ENCODE assay signal across 1 cellular context in the genomic region with DNA sequence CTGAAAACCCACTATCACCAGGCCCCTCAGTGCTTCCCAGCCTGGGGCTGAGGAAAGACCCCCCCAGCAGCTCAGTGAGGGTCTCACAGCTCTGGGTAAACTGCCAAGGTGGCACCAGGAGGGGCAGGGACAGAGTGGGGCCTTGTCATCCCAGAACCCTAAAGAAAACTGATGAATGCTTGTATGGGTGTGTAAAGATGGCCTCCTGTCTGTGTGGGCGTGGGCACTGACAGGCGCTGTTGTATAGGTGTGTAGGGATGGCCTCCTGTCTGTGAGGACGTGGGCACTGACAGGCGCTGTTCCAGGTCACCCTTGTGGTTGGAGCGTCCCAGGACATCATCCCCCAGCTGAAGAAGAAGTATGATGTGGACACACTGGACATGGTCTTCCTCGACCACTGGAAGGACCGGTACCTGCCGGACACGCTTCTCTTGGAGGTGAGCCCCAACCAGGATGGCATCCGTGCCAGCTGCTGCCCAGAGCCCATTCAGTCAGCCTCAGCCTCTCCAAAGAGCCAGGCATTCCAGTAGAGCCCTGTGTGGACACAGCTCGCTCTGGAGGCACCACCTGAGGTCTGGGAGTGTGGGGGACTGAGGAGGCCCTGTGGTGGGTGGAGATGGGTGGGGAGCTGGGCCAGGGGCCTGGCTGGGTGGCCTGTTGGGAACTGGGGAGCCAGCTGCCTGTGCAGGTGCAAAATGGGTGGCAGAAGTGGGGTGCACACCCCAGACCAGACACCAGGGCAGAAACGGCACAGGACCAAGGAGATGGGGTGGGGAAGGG.
TF ChIP-seq lines count a peak whose summit lies in the region.

No MANE protein-coding gene starts in this region.

TF ChIP-seq in SK-N-SH treated with all-trans-retinoic acid at 6 μM for 48 hours, 23 proteins besides CTCF, POLR2A, EP300 and RAD21 (continued from another document):
- TF ChIP-seq ISL1 (CRISPR knock-in tag; IDR thresholded peaks at IDR 0.05) (no peak), ZFP30 (CRISPR knock-in tag; IDR thresholded peaks at IDR 0.05) (no peak), OSR1 (CRISPR knock-in tag; IDR thresholded peaks at IDR 0.05) (no peak), ZC3H10 (CRISPR knock-in tag; IDR thresholded peaks at IDR 0.05) (no peak), ZNF565 (CRISPR knock-in tag; conservative IDR thresholded peaks at IDR 0.05; ENCODE audit: low read depth) (no peak), ZFP3 (CRISPR knock-in tag; IDR thresholded peaks at IDR 0.05) (no peak), PPARA (CRISPR knock-in tag; IDR thresholded peaks at IDR 0.05; ENCODE audit: borderline replicate concordance) (no peak), TCF4 (CRISPR knock-in tag; IDR thresholded peaks at IDR 0.05; ENCODE audit: borderline replicate concordance) (no peak), TOX (CRISPR knock-in tag; IDR thresholded peaks at IDR 0.05; ENCODE audit: borderline replicate concordance) (no peak), SNAI2 (CRISPR knock-in tag; IDR thresholded peaks at IDR 0.05) (no peak)
- TF ChIP-seq, protein P1, sequence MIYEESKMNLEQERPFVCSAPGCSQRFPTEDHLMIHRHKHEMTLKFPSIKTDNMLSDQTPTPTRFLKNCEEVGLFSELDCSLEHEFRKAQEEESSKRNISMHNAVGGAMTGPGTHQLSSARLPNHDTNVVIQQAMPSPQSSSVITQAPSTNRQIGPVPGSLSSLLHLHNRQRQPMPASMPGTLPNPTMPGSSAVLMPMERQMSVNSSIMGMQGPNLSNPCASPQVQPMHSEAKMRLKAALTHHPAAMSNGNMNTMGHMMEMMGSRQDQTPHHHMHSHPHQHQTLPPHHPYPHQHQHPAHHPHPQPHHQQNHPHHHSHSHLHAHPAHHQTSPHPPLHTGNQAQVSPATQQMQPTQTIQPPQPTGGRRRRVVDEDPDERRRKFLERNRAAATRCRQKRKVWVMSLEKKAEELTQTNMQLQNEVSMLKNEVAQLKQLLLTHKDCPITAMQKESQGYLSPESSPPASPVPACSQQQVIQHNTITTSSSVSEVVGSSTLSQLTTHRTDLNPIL (CRISPR knock-in tag; IDR thresholded peaks at IDR 0.05; ENCODE audit: low read depth) = no peak
- TF ChIP-seq, protein P2, sequence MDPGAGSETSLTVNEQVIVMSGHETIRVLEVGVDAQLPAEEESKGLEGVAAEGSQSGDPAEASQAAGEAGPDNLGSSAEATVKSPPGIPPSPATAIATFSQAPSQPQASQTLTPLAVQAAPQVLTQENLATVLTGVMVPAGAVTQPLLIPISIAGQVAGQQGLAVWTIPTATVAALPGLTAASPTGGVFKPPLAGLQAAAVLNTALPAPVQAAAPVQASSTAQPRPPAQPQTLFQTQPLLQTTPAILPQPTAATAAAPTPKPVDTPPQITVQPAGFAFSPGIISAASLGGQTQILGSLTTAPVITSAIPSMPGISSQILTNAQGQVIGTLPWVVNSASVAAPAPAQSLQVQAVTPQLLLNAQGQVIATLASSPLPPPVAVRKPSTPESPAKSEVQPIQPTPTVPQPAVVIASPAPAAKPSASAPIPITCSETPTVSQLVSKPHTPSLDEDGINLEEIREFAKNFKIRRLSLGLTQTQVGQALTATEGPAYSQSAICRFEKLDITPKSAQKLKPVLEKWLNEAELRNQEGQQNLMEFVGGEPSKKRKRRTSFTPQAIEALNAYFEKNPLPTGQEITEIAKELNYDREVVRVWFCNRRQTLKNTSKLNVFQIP (CRISPR knock-in tag; IDR thresholded peaks at IDR 0.05; ENCODE audit: borderline replicate concordance, low read depth) = no peak
TF ChIP-seq in SK-N-SH treated with all-trans-retinoic acid at 6 μM for 48 hours: peak in this region for 0.
